ENCODE assay signal across 1 cellular context in genomic region chr15:41558400-41559238, GRCh38.
TF ChIP-seq lines count a peak whose summit lies in the region.

Gene TYRO3, plus strand, starts transcription at chr15:41559212. Its CDS starts 46 bp downstream, at chr15:41559258.

TF ChIP-seq in GM23338, 12 proteins besides CTCF, POLR2A, EP300 and RAD21 (continued from another document):
- TF ChIP-seq REST (IDR thresholded peaks at IDR 0.05; ENCODE audit: unreplicated experiment) (no peak), ZNF331 (CRISPR knock-in tag; IDR thresholded peaks at IDR 0.05; ENCODE audit: low read depth) (no peak), ETS1 (IDR thresholded peaks at IDR 0.05) (no peak), ZNF114 (CRISPR knock-in tag; IDR thresholded peaks at IDR 0.05) (no peak), EZH2 (IDR thresholded peaks at IDR 0.05; ENCODE audit: low read depth, unreplicated experiment) (no peak), JUNB (IDR thresholded peaks at IDR 0.05; ENCODE audit: unreplicated experiment) (no peak), EZH2phosphoT487 (IDR thresholded peaks at IDR 0.05; ENCODE audit: unreplicated experiment) (no peak)
